Comparison of ENCODE assay signal across 2 cellular contexts in the genomic region with DNA sequence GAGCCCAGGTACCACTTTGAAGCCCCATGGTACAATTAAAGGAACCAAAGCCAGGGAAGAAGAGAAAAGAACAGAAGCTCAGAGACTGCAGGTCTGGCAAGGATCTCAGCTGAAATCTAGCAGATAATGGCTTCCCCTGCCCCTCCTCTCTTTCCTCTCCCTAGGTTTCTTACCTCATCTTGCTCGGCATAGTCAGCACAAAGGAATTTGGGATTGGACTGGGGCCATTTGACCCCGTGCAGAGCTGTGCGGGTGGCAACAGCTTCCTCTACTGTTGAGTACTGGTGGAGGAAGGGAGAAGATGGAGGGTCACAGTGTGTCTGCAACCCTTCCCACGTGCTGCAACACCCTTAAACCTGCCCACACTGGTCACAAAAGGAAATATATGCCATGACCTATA.
TF ChIP-seq lines count a peak whose summit lies in the region.

No MANE protein-coding gene starts in this region.

TF ChIP-seq in A549, 52 proteins besides CTCF, POLR2A, EP300 and RAD21 (continued from another document):
- TF ChIP-seq, protein P1, sequence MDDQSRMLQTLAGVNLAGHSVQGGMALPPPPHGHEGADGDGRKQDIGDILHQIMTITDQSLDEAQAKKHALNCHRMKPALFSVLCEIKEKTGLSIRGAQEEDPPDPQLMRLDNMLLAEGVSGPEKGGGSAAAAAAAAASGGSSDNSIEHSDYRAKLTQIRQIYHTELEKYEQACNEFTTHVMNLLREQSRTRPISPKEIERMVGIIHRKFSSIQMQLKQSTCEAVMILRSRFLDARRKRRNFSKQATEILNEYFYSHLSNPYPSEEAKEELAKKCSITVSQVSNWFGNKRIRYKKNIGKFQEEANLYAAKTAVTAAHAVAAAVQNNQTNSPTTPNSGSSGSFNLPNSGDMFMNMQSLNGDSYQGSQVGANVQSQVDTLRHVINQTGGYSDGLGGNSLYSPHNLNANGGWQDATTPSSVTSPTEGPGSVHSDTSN (IDR thresholded peaks at IDR 0.05) = no peak
- TF ChIP-seq ZC3H11A (IDR thresholded peaks at IDR 0.05) (no peak), EHF (CRISPR knock-in tag; IDR thresholded peaks at IDR 0.05) (no peak), HDAC2 (IDR thresholded peaks at IDR 0.05) (no peak), NPAS2 (CRISPR knock-in tag; IDR thresholded peaks at IDR 0.05; ENCODE audit: borderline replicate concordance) (no peak), FOSB (CRISPR knock-in tag; IDR thresholded peaks at IDR 0.05) (no peak), BHLHE40 (IDR thresholded peaks at IDR 0.05; ENCODE audit: low read depth, low read length) (peak; percentile 67), HOXA7 (CRISPR knock-in tag; IDR thresholded peaks at IDR 0.05) (no peak), MAZ (IDR thresholded peaks at IDR 0.05; ENCODE audit: borderline replicate concordance, low read depth, low read length) (no peak), ZNF302 (CRISPR knock-in tag; IDR thresholded peaks at IDR 0.05) (no peak), GATA3 (IDR thresholded peaks at IDR 0.05; ENCODE audit: borderline replicate concordance) (0 out of 2 replicates have a peak, but pooled peaks have one; percentile 22), FOXS1 (CRISPR knock-in tag; IDR thresholded peaks at IDR 0.05) (no peak), RCOR1 (IDR thresholded peaks at IDR 0.05; ENCODE audit: low read depth, low read length) (no peak), HOXB13 (CRISPR knock-in tag; IDR thresholded peaks at IDR 0.05; ENCODE audit: low read depth) (no peak), CBX2 (IDR thresholded peaks at IDR 0.05; ENCODE audit: borderline replicate concordance, low read depth) (no peak), MAFK (IDR thresholded peaks at IDR 0.05; ENCODE audit: partially characterized antibody) (no peak), JUNB (IDR thresholded peaks at IDR 0.05) (0 out of 2 replicates have a peak, but pooled peaks have one; percentile 13), KDM1A (IDR thresholded peaks at IDR 0.05; ENCODE audit: low read depth) (no peak), SMC3 (IDR thresholded peaks at IDR 0.05) (no peak), RFX5 (IDR thresholded peaks at IDR 0.05) (no peak)
- TF ChIP-seq, protein P2, sequence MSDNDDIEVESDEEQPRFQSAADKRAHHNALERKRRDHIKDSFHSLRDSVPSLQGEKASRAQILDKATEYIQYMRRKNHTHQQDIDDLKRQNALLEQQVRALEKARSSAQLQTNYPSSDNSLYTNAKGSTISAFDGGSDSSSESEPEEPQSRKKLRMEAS (IDR thresholded peaks at IDR 0.05) = peak; percentile 75
- TF ChIP-seq, protein P3, sequence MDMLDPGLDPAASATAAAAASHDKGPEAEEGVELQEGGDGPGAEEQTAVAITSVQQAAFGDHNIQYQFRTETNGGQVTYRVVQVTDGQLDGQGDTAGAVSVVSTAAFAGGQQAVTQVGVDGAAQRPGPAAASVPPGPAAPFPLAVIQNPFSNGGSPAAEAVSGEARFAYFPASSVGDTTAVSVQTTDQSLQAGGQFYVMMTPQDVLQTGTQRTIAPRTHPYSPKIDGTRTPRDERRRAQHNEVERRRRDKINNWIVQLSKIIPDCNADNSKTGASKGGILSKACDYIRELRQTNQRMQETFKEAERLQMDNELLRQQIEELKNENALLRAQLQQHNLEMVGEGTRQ (IDR thresholded peaks at IDR 0.05) = peak; percentile 18; the same call in 1 of the 2 replicates
- TF ChIP-seq, protein P4, sequence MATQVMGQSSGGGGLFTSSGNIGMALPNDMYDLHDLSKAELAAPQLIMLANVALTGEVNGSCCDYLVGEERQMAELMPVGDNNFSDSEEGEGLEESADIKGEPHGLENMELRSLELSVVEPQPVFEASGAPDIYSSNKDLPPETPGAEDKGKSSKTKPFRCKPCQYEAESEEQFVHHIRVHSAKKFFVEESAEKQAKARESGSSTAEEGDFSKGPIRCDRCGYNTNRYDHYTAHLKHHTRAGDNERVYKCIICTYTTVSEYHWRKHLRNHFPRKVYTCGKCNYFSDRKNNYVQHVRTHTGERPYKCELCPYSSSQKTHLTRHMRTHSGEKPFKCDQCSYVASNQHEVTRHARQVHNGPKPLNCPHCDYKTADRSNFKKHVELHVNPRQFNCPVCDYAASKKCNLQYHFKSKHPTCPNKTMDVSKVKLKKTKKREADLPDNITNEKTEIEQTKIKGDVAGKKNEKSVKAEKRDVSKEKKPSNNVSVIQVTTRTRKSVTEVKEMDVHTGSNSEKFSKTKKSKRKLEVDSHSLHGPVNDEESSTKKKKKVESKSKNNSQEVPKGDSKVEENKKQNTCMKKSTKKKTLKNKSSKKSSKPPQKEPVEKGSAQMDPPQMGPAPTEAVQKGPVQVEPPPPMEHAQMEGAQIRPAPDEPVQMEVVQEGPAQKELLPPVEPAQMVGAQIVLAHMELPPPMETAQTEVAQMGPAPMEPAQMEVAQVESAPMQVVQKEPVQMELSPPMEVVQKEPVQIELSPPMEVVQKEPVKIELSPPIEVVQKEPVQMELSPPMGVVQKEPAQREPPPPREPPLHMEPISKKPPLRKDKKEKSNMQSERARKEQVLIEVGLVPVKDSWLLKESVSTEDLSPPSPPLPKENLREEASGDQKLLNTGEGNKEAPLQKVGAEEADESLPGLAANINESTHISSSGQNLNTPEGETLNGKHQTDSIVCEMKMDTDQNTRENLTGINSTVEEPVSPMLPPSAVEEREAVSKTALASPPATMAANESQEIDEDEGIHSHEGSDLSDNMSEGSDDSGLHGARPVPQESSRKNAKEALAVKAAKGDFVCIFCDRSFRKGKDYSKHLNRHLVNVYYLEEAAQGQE (IDR thresholded peaks at IDR 0.05) = no peak
- TF ChIP-seq, protein P5, sequence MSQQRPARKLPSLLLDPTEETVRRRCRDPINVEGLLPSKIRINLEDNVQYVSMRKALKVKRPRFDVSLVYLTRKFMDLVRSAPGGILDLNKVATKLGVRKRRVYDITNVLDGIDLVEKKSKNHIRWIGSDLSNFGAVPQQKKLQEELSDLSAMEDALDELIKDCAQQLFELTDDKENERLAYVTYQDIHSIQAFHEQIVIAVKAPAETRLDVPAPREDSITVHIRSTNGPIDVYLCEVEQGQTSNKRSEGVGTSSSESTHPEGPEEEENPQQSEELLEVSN (IDR thresholded peaks at IDR 0.05; ENCODE audit: borderline replicate concordance, low read depth) = no peak
TF ChIP-seq in A549: peak in this region for 9.

TF ChIP-seq in Ishikawa, 13 proteins besides CTCF, POLR2A, EP300 and RAD21 (continued from another document):
- TF ChIP-seq, protein P6, sequence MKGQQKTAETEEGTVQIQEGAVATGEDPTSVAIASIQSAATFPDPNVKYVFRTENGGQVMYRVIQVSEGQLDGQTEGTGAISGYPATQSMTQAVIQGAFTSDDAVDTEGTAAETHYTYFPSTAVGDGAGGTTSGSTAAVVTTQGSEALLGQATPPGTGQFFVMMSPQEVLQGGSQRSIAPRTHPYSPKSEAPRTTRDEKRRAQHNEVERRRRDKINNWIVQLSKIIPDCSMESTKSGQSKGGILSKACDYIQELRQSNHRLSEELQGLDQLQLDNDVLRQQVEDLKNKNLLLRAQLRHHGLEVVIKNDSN (IDR thresholded peaks at IDR 0.05) = peak; percentile 57
- TF ChIP-seq ZBTB7A (IDR thresholded peaks at IDR 0.05; ENCODE audit: low read depth) (no peak), FOXM1 (IDR thresholded peaks at IDR 0.05; ENCODE audit: borderline replicate concordance, low read depth) (no peak), EGR1 (IDR thresholded peaks at IDR 0.05) (no peak), CREB1 (IDR thresholded peaks at IDR 0.05; ENCODE audit: low read depth) (no peak), NFIC (IDR thresholded peaks at IDR 0.05) (peak; percentile 92)
